In genomic region chr17:65855245-65855644, GRCh38 we compare ENCODE assay signal across 2 cellular contexts.
TF ChIP-seq lines count a peak whose summit lies in the region.

No MANE protein-coding gene starts in this region.

TF ChIP-seq in HCT116, 20 proteins besides CTCF, POLR2A, EP300 and RAD21 (continued from another document):
- TF ChIP-seq EZH2phosphoT487 (IDR thresholded peaks at IDR 0.05; ENCODE audit: borderline replicate concordance) (no peak), JUND (IDR thresholded peaks at IDR 0.05) (peak; percentile 86), ATF3 (IDR thresholded peaks at IDR 0.05) (no peak), CEBPB (IDR thresholded peaks at IDR 0.05; ENCODE audit: low read depth) (peak; percentile 83), SIN3A (IDR thresholded peaks at IDR 0.05; ENCODE audit: low read depth) (peak; percentile 61; the same call in 1 of the 2 replicates), ZFX (IDR thresholded peaks at IDR 0.05) (no peak)
TF ChIP-seq in HCT116: peak in this region for 10.

TF ChIP-seq in SK-N-SH, 30 proteins besides CTCF, POLR2A, EP300 and RAD21 (continued from another document):
- TF ChIP-seq SIN3A (IDR thresholded peaks at IDR 0.05; ENCODE audit: borderline replicate concordance, low read depth, low read length) = no peak
- no peak for TF ChIP-seq FOXJ3 (CRISPR knock-in tag; IDR thresholded peaks at IDR 0.05)
